In the genomic region with DNA sequence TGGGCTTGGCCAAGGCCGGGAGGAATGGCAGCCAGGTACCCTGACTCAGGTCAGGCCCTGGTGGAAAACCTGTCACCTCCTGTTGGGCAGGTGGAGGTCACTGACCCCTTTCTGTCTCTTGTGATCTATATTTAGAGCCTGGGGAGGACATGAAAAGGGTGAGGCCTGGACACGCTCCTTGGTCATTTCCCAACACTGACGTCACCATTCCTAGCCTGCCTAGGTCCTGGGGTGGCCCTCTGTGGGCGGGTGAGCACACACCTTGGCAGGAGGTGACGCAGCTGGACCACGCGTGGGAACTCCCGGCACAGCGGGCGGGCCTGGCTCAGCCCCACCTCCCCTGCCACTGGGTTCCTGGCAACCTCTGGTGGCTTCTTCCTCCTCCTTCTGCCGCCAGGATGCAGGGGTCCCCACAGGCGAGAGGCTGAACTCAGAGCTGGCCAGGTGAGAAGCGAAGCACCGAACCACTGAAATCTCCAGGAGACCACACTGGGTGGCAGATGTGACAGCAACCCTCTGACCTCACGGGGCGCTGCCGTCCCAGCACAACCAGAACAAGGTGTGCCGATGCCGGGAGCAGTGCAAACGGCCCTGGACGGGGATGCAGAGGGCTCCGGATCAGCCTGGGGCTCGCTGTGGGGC, we compare ENCODE assay signal across 1 cellular context.
TF ChIP-seq lines count a peak whose summit lies in the region.

No MANE protein-coding gene starts in this region.

TF ChIP-seq in WTC11, 78 proteins besides CTCF, POLR2A, EP300 and RAD21 (continued from another document):
- TF ChIP-seq, protein P1, sequence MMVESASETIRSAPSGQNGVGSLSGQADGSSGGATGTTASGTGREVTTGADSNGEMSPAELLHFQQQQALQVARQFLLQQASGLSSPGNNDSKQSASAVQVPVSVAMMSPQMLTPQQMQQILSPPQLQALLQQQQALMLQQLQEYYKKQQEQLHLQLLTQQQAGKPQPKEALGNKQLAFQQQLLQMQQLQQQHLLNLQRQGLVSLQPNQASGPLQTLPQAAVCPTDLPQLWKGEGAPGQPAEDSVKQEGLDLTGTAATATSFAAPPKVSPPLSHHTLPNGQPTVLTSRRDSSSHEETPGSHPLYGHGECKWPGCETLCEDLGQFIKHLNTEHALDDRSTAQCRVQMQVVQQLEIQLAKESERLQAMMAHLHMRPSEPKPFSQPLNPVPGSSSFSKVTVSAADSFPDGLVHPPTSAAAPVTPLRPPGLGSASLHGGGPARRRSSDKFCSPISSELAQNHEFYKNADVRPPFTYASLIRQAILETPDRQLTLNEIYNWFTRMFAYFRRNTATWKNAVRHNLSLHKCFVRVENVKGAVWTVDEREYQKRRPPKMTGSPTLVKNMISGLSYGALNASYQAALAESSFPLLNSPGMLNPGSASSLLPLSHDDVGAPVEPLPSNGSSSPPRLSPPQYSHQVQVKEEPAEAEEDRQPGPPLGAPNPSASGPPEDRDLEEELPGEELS (CRISPR knock-in tag; IDR thresholded peaks at IDR 0.05), result no peak
- TF ChIP-seq, protein P2, sequence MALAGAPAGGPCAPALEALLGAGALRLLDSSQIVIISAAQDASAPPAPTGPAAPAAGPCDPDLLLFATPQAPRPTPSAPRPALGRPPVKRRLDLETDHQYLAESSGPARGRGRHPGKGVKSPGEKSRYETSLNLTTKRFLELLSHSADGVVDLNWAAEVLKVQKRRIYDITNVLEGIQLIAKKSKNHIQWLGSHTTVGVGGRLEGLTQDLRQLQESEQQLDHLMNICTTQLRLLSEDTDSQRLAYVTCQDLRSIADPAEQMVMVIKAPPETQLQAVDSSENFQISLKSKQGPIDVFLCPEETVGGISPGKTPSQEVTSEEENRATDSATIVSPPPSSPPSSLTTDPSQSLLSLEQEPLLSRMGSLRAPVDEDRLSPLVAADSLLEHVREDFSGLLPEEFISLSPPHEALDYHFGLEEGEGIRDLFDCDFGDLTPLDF (CRISPR knock-in tag; IDR thresholded peaks at IDR 0.05), result no peak
- TF ChIP-seq SMAD4 (CRISPR knock-in tag; IDR thresholded peaks at IDR 0.05) (no peak), TCF7 (CRISPR knock-in tag; IDR thresholded peaks at IDR 0.05; ENCODE audit: low read depth) (no peak), PRRX2 (CRISPR knock-in tag; IDR thresholded peaks at IDR 0.05) (no peak), MXD4 (CRISPR knock-in tag; IDR thresholded peaks at IDR 0.05; ENCODE audit: borderline replicate concordance) (no peak), ZNF671 (CRISPR knock-in tag; IDR thresholded peaks at IDR 0.05) (no peak), ZSCAN18 (CRISPR knock-in tag; IDR thresholded peaks at IDR 0.05) (no peak), IRF1 (CRISPR knock-in tag; IDR thresholded peaks at IDR 0.05) (no peak)
- TF ChIP-seq, protein P3, sequence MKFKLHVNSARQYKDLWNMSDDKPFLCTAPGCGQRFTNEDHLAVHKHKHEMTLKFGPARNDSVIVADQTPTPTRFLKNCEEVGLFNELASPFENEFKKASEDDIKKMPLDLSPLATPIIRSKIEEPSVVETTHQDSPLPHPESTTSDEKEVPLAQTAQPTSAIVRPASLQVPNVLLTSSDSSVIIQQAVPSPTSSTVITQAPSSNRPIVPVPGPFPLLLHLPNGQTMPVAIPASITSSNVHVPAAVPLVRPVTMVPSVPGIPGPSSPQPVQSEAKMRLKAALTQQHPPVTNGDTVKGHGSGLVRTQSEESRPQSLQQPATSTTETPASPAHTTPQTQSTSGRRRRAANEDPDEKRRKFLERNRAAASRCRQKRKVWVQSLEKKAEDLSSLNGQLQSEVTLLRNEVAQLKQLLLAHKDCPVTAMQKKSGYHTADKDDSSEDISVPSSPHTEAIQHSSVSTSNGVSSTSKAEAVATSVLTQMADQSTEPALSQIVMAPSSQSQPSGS (CRISPR knock-in tag; IDR thresholded peaks at IDR 0.05; ENCODE audit: borderline replicate concordance, low read depth), result no peak
